22 cellular contexts compared by ENCODE assay signal in genomic region chr14:88989911-88990310, GRCh38.
"Had no signal": no experiment of that assay in that cellular context is flagged by ENCODE, and none has a peak within 500 bp of the region (broad histone marks: within the 10 kb centered on the region; RNA-seq: fewer than 3 reads in every experiment).

No MANE protein-coding gene starts in this region.

- H3K27ac ChIP-seq: colonic mucosa, esophagus muscularis mucosa, foreskin keratinocyte, gastroesophageal sphincter, heart left ventricle, hepatocyte, left lung, lower lobe of right lung had no signal

- DNase-seq: colonic mucosa; cortex of kidney; effector CD8-positive, alpha-beta T cell; effector memory CD8-positive, alpha-beta T cell; endodermal cell; foreskin keratinocyte; heart left ventricle; hypothalamus; immature natural killer cell; islet precursor cell; left cardiac atrium; left lung; left ventricle myocardium superior; lower lobe of right lung; mesenchymal stem cell; mucosa of descending colon; naive B cell had no signal

- H2AFZ ChIP-seq: hepatocyte had no signal

- ATAC-seq: effector memory CD8-positive, alpha-beta T cell; foreskin keratinocyte; gastroesophageal sphincter; heart left ventricle; left cardiac atrium; left lung; left ventricle myocardium superior; lower lobe of right lung; mucosa of descending colon had no signal

- H3K9me3 ChIP-seq: colonic mucosa, left lung, lower lobe of right lung, mucosa of descending colon had no signal

- H3K4me3 ChIP-seq: colonic mucosa, esophagus muscularis mucosa, gastroesophageal sphincter, heart left ventricle, hepatocyte, left lung, lower lobe of right lung, mucosa of descending colon had no signal

- H3K36me3 ChIP-seq: colonic mucosa, esophagus muscularis mucosa, gastroesophageal sphincter, heart left ventricle, left lung, lower lobe of right lung had no signal

- H3K4me1 ChIP-seq: colonic mucosa, esophagus muscularis mucosa, gastroesophageal sphincter, heart left ventricle, left lung, lower lobe of right lung had no signal

- H3K4me2 ChIP-seq: hepatocyte had no signal

- H3K27me3 ChIP-seq: colonic mucosa, esophagus muscularis mucosa, foreskin keratinocyte, gastroesophageal sphincter, hepatocyte, left lung had no signal

- FAIRE-seq: endometrium, frontal cortex had no signal
